ENCODE assay signal across 1 cellular context in genomic region chr4:108592674-108592986, GRCh38.
A peak's percentile ranks its signal among the peaks of the same experiment; 100 is the strongest.
TF ChIP-seq lines count a peak whose summit lies in the region.

No MANE protein-coding gene starts in this region.

TF ChIP-seq in HepG2, 621 proteins besides CTCF, POLR2A, EP300 and RAD21 (continued from another document):
- TF ChIP-seq, protein P1, sequence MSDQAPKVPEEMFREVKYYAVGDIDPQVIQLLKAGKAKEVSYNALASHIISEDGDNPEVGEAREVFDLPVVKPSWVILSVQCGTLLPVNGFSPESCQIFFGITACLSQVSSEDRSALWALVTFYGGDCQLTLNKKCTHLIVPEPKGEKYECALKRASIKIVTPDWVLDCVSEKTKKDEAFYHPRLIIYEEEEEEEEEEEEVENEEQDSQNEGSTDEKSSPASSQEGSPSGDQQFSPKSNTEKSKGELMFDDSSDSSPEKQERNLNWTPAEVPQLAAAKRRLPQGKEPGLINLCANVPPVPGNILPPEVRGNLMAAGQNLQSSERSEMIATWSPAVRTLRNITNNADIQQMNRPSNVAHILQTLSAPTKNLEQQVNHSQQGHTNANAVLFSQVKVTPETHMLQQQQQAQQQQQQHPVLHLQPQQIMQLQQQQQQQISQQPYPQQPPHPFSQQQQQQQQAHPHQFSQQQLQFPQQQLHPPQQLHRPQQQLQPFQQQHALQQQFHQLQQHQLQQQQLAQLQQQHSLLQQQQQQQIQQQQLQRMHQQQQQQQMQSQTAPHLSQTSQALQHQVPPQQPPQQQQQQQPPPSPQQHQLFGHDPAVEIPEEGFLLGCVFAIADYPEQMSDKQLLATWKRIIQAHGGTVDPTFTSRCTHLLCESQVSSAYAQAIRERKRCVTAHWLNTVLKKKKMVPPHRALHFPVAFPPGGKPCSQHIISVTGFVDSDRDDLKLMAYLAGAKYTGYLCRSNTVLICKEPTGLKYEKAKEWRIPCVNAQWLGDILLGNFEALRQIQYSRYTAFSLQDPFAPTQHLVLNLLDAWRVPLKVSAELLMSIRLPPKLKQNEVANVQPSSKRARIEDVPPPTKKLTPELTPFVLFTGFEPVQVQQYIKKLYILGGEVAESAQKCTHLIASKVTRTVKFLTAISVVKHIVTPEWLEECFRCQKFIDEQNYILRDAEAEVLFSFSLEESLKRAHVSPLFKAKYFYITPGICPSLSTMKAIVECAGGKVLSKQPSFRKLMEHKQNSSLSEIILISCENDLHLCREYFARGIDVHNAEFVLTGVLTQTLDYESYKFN (CRISPR knock-in tag; conservative IDR thresholded peaks at IDR 0.05) = 0 out of 2 replicates have a peak, but pooled peaks have one; percentile 40
- no peak for TF ChIP-seq GLMP (CRISPR knock-in tag; IDR thresholded peaks at IDR 0.05; ENCODE audit: borderline replicate concordance)
- no peak for TF ChIP-seq ZNF3 (CRISPR knock-in tag; IDR thresholded peaks at IDR 0.05)
- no peak for TF ChIP-seq PRPF4 (IDR thresholded peaks at IDR 0.05; ENCODE audit: low read depth, low read length, poor library complexity, severe bottlenecking)
- TF ChIP-seq ZNF326 (CRISPR knock-in tag; IDR thresholded peaks at IDR 0.05; ENCODE audit: borderline replicate concordance) = no peak
- no peak for TF ChIP-seq ZKSCAN1 (IDR thresholded peaks at IDR 0.05; ENCODE audit: low read length)
- no peak for TF ChIP-seq ZBTB1 (CRISPR knock-in tag; IDR thresholded peaks at IDR 0.05; ENCODE audit: borderline replicate concordance)
- no peak for TF ChIP-seq ZNF350 (CRISPR knock-in tag; IDR thresholded peaks at IDR 0.05; ENCODE audit: borderline replicate concordance, low read depth)
- TF ChIP-seq ATF6 (CRISPR knock-in tag; conservative IDR thresholded peaks at IDR 0.05) = no peak
- no peak for TF ChIP-seq ATM (IDR thresholded peaks at IDR 0.05; ENCODE audit: borderline replicate concordance)
- TF ChIP-seq ZNF589 (CRISPR knock-in tag; conservative IDR thresholded peaks at IDR 0.05) = no peak
- TF ChIP-seq ZNF737 (CRISPR knock-in tag; IDR thresholded peaks at IDR 0.05; ENCODE audit: borderline replicate concordance) = no peak
- TF ChIP-seq, protein P2, sequence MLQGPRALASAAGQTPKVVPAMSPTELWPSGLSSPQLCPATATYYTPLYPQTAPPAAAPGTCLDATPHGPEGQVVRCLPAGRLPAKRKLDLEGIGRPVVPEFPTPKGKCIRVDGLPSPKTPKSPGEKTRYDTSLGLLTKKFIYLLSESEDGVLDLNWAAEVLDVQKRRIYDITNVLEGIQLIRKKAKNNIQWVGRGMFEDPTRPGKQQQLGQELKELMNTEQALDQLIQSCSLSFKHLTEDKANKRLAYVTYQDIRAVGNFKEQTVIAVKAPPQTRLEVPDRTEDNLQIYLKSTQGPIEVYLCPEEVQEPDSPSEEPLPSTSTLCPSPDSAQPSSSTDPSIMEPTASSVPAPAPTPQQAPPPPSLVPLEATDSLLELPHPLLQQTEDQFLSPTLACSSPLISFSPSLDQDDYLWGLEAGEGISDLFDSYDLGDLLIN (CRISPR knock-in tag; IDR thresholded peaks at IDR 0.05; ENCODE audit: borderline replicate concordance) = no peak
- 0 out of 2 replicates have a peak, but pooled peaks have one; percentile 58 for TF ChIP-seq HMG20B (CRISPR knock-in tag; conservative IDR thresholded peaks at IDR 0.05)
- no peak for TF ChIP-seq SRSF9 (IDR thresholded peaks at IDR 0.05; ENCODE audit: borderline replicate concordance, insufficient read depth, low read depth, low read length, poor library complexity, severe bottlenecking)
- TF ChIP-seq, protein P3, sequence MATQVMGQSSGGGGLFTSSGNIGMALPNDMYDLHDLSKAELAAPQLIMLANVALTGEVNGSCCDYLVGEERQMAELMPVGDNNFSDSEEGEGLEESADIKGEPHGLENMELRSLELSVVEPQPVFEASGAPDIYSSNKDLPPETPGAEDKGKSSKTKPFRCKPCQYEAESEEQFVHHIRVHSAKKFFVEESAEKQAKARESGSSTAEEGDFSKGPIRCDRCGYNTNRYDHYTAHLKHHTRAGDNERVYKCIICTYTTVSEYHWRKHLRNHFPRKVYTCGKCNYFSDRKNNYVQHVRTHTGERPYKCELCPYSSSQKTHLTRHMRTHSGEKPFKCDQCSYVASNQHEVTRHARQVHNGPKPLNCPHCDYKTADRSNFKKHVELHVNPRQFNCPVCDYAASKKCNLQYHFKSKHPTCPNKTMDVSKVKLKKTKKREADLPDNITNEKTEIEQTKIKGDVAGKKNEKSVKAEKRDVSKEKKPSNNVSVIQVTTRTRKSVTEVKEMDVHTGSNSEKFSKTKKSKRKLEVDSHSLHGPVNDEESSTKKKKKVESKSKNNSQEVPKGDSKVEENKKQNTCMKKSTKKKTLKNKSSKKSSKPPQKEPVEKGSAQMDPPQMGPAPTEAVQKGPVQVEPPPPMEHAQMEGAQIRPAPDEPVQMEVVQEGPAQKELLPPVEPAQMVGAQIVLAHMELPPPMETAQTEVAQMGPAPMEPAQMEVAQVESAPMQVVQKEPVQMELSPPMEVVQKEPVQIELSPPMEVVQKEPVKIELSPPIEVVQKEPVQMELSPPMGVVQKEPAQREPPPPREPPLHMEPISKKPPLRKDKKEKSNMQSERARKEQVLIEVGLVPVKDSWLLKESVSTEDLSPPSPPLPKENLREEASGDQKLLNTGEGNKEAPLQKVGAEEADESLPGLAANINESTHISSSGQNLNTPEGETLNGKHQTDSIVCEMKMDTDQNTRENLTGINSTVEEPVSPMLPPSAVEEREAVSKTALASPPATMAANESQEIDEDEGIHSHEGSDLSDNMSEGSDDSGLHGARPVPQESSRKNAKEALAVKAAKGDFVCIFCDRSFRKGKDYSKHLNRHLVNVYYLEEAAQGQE (IDR thresholded peaks at IDR 0.05; ENCODE audit: borderline replicate concordance in 1 of 2, low read depth in 1 of 2, low read length in 2 of 2) = peak in 1 of 2 experiments; percentile 39; a peak in 1 of 4 replicates
- TF ChIP-seq RORA (CRISPR knock-in tag; IDR thresholded peaks at IDR 0.05) = no peak
- TF ChIP-seq ZNF710 (CRISPR knock-in tag; IDR thresholded peaks at IDR 0.05; ENCODE audit: borderline replicate concordance) = no peak
- TF ChIP-seq ZNF891 (CRISPR knock-in tag; IDR thresholded peaks at IDR 0.05) = no peak
- no peak for TF ChIP-seq ZNF547 (CRISPR knock-in tag; IDR thresholded peaks at IDR 0.05)
- TF ChIP-seq GTF3A (CRISPR knock-in tag; conservative IDR thresholded peaks at IDR 0.05) = no peak
- no peak for TF ChIP-seq ZNF574 (CRISPR knock-in tag; IDR thresholded peaks at IDR 0.05)
- TF ChIP-seq, protein P4, sequence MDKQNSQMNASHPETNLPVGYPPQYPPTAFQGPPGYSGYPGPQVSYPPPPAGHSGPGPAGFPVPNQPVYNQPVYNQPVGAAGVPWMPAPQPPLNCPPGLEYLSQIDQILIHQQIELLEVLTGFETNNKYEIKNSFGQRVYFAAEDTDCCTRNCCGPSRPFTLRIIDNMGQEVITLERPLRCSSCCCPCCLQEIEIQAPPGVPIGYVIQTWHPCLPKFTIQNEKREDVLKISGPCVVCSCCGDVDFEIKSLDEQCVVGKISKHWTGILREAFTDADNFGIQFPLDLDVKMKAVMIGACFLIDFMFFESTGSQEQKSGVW (CRISPR knock-in tag; IDR thresholded peaks at IDR 0.05; ENCODE audit: borderline replicate concordance) = no peak
- TF ChIP-seq SMAD3 (CRISPR knock-in tag; IDR thresholded peaks at IDR 0.05) = no peak
- TF ChIP-seq CHD2 (IDR thresholded peaks at IDR 0.05; ENCODE audit: low read depth, low read length) = no peak
- TF ChIP-seq ZGPAT (CRISPR knock-in tag; IDR thresholded peaks at IDR 0.05) = no peak
- peak; percentile 69; the same call in 1 of the 2 replicates for TF ChIP-seq ZNF644 (CRISPR knock-in tag; IDR thresholded peaks at IDR 0.05; ENCODE audit: low read depth)
- TF ChIP-seq, protein P5, sequence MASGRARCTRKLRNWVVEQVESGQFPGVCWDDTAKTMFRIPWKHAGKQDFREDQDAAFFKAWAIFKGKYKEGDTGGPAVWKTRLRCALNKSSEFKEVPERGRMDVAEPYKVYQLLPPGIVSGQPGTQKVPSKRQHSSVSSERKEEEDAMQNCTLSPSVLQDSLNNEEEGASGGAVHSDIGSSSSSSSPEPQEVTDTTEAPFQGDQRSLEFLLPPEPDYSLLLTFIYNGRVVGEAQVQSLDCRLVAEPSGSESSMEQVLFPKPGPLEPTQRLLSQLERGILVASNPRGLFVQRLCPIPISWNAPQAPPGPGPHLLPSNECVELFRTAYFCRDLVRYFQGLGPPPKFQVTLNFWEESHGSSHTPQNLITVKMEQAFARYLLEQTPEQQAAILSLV (CRISPR knock-in tag; IDR thresholded peaks at IDR 0.05; ENCODE audit: borderline replicate concordance) = no peak
- no peak for TF ChIP-seq ZNF747 (CRISPR knock-in tag; IDR thresholded peaks at IDR 0.05; ENCODE audit: borderline replicate concordance)
- TF ChIP-seq ZNF12 (CRISPR knock-in tag; IDR thresholded peaks at IDR 0.05) = peak; percentile 60; the same call in 1 of the 2 replicates
- no peak for TF ChIP-seq ZFP36L2 (CRISPR knock-in tag; IDR thresholded peaks at IDR 0.05)
- TF ChIP-seq ZNF17 (CRISPR knock-in tag; IDR thresholded peaks at IDR 0.05) = no peak
- no peak for TF ChIP-seq ZFY (CRISPR knock-in tag; IDR thresholded peaks at IDR 0.05)
- TF ChIP-seq ZNF678 (CRISPR knock-in tag; IDR thresholded peaks at IDR 0.05) = no peak
- no peak for TF ChIP-seq SNAPC2 (CRISPR knock-in tag; IDR thresholded peaks at IDR 0.05)
